ENCODE assay signal across 26 cellular contexts in genomic region chr6:135235716-135236115, GRCh38.
"Had no signal": no experiment of that assay in that cellular context is flagged by ENCODE, and none has a peak within 500 bp of the region (broad histone marks: within the 10 kb centered on the region; RNA-seq: fewer than 3 reads in every experiment).

No MANE protein-coding gene starts in this region.

- H3K27me3 ChIP-seq: brain microvascular endothelial cell, cardiac muscle cell, Peyer's patch, SJCRH30 had no signal

- H3K4me3 ChIP-seq: cardiac muscle cell, Peyer's patch, SJCRH30 had no signal

- H3K27ac Mint-ChIP-seq: activated naive CD4-positive, alpha-beta T cell treated with anti-CD3 and anti-CD28 coated beads, Interleukin-2, amount 10 ng/mL, durations not matched to agents 7 days and 5 days; activated naive CD8-positive, alpha-beta T cell treated with anti-CD3 and anti-CD28 coated beads for 36 hours; dendritic cell treated with granulocyte-macrophage colony-stimulating factor and Interleukin-4, amounts not matched to agents 40 ng/mL and 50 ng/mL, for 4 days; WTC11 had no signal

- H3K27me3 Mint-ChIP-seq: activated naive CD8-positive, alpha-beta T cell treated with anti-CD3 and anti-CD28 coated beads for 36 hours had no signal

- H3K4me1 ChIP-seq: Peyer's patch, SJCRH30 had no signal

- H3K27ac ChIP-seq: brain microvascular endothelial cell, cardiac muscle cell, Peyer's patch, RWPE1, SJCRH30 had no signal

- H3K36me3 Mint-ChIP-seq: activated naive CD4-positive, alpha-beta T cell treated with anti-CD3 and anti-CD28 coated beads, Interleukin-2, amount 10 ng/mL, durations not matched to agents 7 days and 5 days; activated naive CD8-positive, alpha-beta T cell treated with anti-CD3 and anti-CD28 coated beads for 36 hours; WTC11 had no signal

- H3K4me3 Mint-ChIP-seq: activated naive CD4-positive, alpha-beta T cell treated with anti-CD3 and anti-CD28 coated beads, Interleukin-2, amount 10 ng/mL, durations not matched to agents 7 days and 5 days; activated naive CD8-positive, alpha-beta T cell treated with anti-CD3 and anti-CD28 coated beads for 36 hours; activated T-cell treated with anti-CD3 and anti-CD28 coated beads, Interleukin-2, amount 50 U/mL, for 4 hours; dendritic cell treated with granulocyte-macrophage colony-stimulating factor and Interleukin-4, amounts not matched to agents 40 ng/mL and 50 ng/mL, for 4 days; T-helper 1 cell treated with Interleukin-12 subunit alpha and Interleukin-12 subunit beta and Interleukin-4 antibody, amounts not matched to agents 30 μg/mL and 1 μg/mL, for 36 hours; WTC11 had no signal

- H3K9me3 ChIP-seq: Peyer's patch, SJCRH30 had no signal

- H3K9me3 Mint-ChIP-seq: activated naive CD4-positive, alpha-beta T cell treated with anti-CD3 and anti-CD28 coated beads, Interleukin-2, amount 10 ng/mL, durations not matched to agents 7 days and 5 days; activated naive CD8-positive, alpha-beta T cell treated with anti-CD3 and anti-CD28 coated beads for 36 hours; activated T-cell treated with anti-CD3 and anti-CD28 coated beads, Interleukin-2, amount 50 U/mL, for 4 hours; dendritic cell treated with granulocyte-macrophage colony-stimulating factor and Interleukin-4, amounts not matched to agents 40 ng/mL and 50 ng/mL, for 4 days; T-helper 1 cell treated with Interleukin-12 subunit alpha and Interleukin-12 subunit beta and Interleukin-4 antibody, amounts not matched to agents 30 μg/mL and 1 μg/mL, for 36 hours; WTC11 had no signal

- DNase-seq: activated CD4-positive, alpha-beta T cell treated with anti-CD3 and anti-CD28 coated beads for 48 hours; activated CD4-positive, alpha-beta T cell treated with anti-CD3 and anti-CD28 coated beads, Interleukin-2, amount 50 U/mL, for 4 hours; activated CD4-positive, CD25-positive, alpha-beta regulatory T cell treated with anti-CD3 and anti-CD28 coated beads, Interleukin-2, amount 50 U/mL, for 72 hours; activated CD8-positive, alpha-beta memory T cell treated with anti-CD3 and anti-CD28 coated beads for 24 hours; activated gamma-delta T cell; activated naive CD4-positive, alpha-beta T cell treated with anti-CD3 and anti-CD28 coated beads, Interleukin-2, amount 10 ng/mL, durations not matched to agents 7 days and 5 days; activated naive CD8-positive, alpha-beta T cell treated with anti-CD3 and anti-CD28 coated beads for 36 hours; activated T-cell treated with anti-CD3 and anti-CD28 coated beads, Interleukin-2, amount 50 U/mL, for 4 hours; brain microvascular endothelial cell; Kasumi-1; NCI-H1105 treated with DMSO at 0.1 percent for 48 hours; NCI-H146; NCI-H187 treated with DMSO at 0.1 percent for 48 hours; NCI-H2081 treated with DMSO at 0.1 percent for 48 hours; NCI-H446; NCI-H524; Peyer's patch; Right ventricle myocardium superior; SJCRH30; SW 1271 had no signal

- H3K36me3 ChIP-seq: brain microvascular endothelial cell, cardiac muscle cell, Peyer's patch, SJCRH30 had no signal

- ATAC-seq: activated T-cell treated with anti-CD3 and anti-CD28 coated beads, Interleukin-2, amount 50 U/mL, for 4 hours; SK-N-SH treated with all-trans-retinoic acid at 6 μM for 48 hours; WTC11 had no signal
